ENCODE assay signal across 24 cellular contexts in genomic region chr6:92683769-92684168, GRCh38.
A peak's percentile ranks its signal among the peaks of the same experiment; 100 is the strongest.
DNase-seq lines count a peak whose midpoint lies in the region; ATAC-seq, FAIRE-seq and TF ChIP-seq lines count a peak whose summit lies in the region.
"Had no signal": no experiment of that assay in that cellular context is flagged by ENCODE, and none has a peak within 500 bp of the region (broad histone marks: within the 10 kb centered on the region; RNA-seq: fewer than 3 reads in every experiment).

No MANE protein-coding gene starts in this region.

- H4K5ac ChIP-seq in H1 (ENCODE audit: insufficient read length, low read depth, low read length) = no peak overlapping the region

- no peaks in the 10 kb centered on the region for H3K79me1 ChIP-seq in H1 (ENCODE audit: low read depth, low read length)

- no peaks in the 10 kb centered on the region for H3K36me3 Mint-ChIP-seq in nephron (ENCODE audit: low read depth)
- H3K36me3 Mint-ChIP-seq: CD14-positive monocyte; CD4-positive, alpha-beta memory T cell; CD4-positive, CD25-positive, alpha-beta regulatory T cell; CD8-positive, alpha-beta memory T cell had no signal

- no peak overlapping the region for H3K18ac ChIP-seq in H1 (ENCODE audit: extremely low read depth, low read length)

- H2BK12ac ChIP-seq in H1 (ENCODE audit: low read depth, low read length) = no peak overlapping the region

- H3K4me2 ChIP-seq in H1 (ENCODE audit: insufficient read depth in 1 of 2, low read depth in 2 of 2, low read length in 2 of 2) = no peak overlapping the region
- H3K4me2 ChIP-seq in smooth muscle cell = peak overlapping the region; percentile 6
- H3K4me2 ChIP-seq: A549 had no signal

- no peaks in the 10 kb centered on the region for H3K36me3 ChIP-seq in H1 (ENCODE audit: control insufficient read depth in 2 of 4, insufficient read depth in 4 of 4, low read length in 3 of 4)
- no peaks in the 10 kb centered on the region for H3K36me3 ChIP-seq in smooth muscle cell (ENCODE audit: low read depth)
- H3K36me3 ChIP-seq: BLaER1 treated with 17β-estradiol and CSF1 and Interleukin-3, amounts not matched to agents 10 nM and 100 nM had no signal

- H3K27ac ChIP-seq in H1 (ENCODE audit: low read depth, low read length) (no peak overlapping the region), smooth muscle cell (ENCODE audit: low read depth) (no peak overlapping the region)
- H3K27ac ChIP-seq: A549 had no signal

- H3F3A ChIP-seq in smooth muscle cell (ENCODE audit: low read depth) = no peaks in the 10 kb centered on the region

- CTCF ChIA-PET in H1 (lab: Charles Lee; ENCODE audit: partially characterized antibody) = interaction anchor here (1.4 kb wide), 1 partner anchor 14 kb away, joined by 3 read pairs; no protein-coding TSS in a partner anchor

- no peak overlapping the region for H3K56ac ChIP-seq in H1 (replicated peaks; ENCODE audit: insufficient read length, low read depth, low read length)

- H2AK5ac ChIP-seq in H1 (ENCODE audit: low read depth, low read length) = no peak overlapping the region

- H3K27ac Mint-ChIP-seq in nephron = peak overlapping the region in 2 of 3 experiments; percentile 62 to 69
- H3K27ac Mint-ChIP-seq: B cell; CD14-positive monocyte; CD4-positive, alpha-beta memory T cell; CD4-positive, CD25-positive, alpha-beta regulatory T cell; CD8-positive, alpha-beta memory T cell had no signal

- H3K4me1 Mint-ChIP-seq in nephron = peaks cover 29% of the 10 kb centered on the region
- H3K4me1 Mint-ChIP-seq: B cell; CD8-positive, alpha-beta memory T cell had no signal

- H2BK5ac ChIP-seq in H1 (ENCODE audit: low read depth, low read length) = no peak overlapping the region

- H2AFZ ChIP-seq in H1 (ENCODE audit: low read length) = no peak overlapping the region
- no peak overlapping the region for H2AFZ ChIP-seq in smooth muscle cell (ENCODE audit: low read depth)

- ATAC-seq in SK-N-SH treated with all-trans-retinoic acid at 6 μM for 48 hours = no peak
- ATAC-seq in HG02884 (IDR thresholded peaks at IDR 0.05; ENCODE audit: unreplicated experiment) = no peak
- ATAC-seq: A549, GM12878 had no signal

- no peaks in the 10 kb centered on the region for H3K23me2 ChIP-seq in H1 (ENCODE audit: low read depth, low read length)

- H3K14ac ChIP-seq in H1 (ENCODE audit: insufficient read length) = no peak overlapping the region

- no peak overlapping the region for H4K8ac ChIP-seq in H1 (ENCODE audit: extremely low read depth, insufficient read depth, low read length)

- H4K91ac ChIP-seq in H1 (replicated peaks; ENCODE audit: insufficient read length, low read length) = no peak overlapping the region

- peak; percentile 24 for FAIRE-seq in H1 (lab: Jason Lieb, UNC)
- FAIRE-seq: A549, GM12878, GM12892, GM18507 had no signal

- H3K4me1 ChIP-seq in H1 (replicated peaks in 1 of 4; ENCODE audit: control insufficient read depth in 3 of 4, insufficient read depth in 4 of 4, low read length in 3 of 4) (no peaks in the 10 kb centered on the region), smooth muscle cell (ENCODE audit: low read depth) (no peaks in the 10 kb centered on the region)
- H3K4me1 ChIP-seq: A549 had no signal

- H3K9ac ChIP-seq in H1 (replicated peaks in 1 of 4; ENCODE audit: extremely low read depth in 1 of 4, low read depth in 3 of 4, low read length in 3 of 4) = no peak overlapping the region
- H3K9ac ChIP-seq in smooth muscle cell (ENCODE audit: low read depth) = no peak overlapping the region
- H3K9ac ChIP-seq: BLaER1 treated with 17β-estradiol and CSF1 and Interleukin-3, amounts not matched to agents 10 nM and 100 nM had no signal

- H2BK15ac ChIP-seq in H1 (ENCODE audit: low read length) = no peak overlapping the region

- no peaks in the 10 kb centered on the region for H3K27me3 Mint-ChIP-seq in nephron (ENCODE audit: low read depth)
- H3K27me3 Mint-ChIP-seq: B cell; CD4-positive, alpha-beta memory T cell; CD4-positive, CD25-positive, alpha-beta regulatory T cell; CD8-positive, alpha-beta memory T cell had no signal

- TF ChIP-seq CTCF in H1 (IDR thresholded peaks at IDR 0.05; ENCODE audit: control extremely low read depth in 1 of 3, insufficient read depth in 1 of 3, low read depth in 1 of 3, low read length in 3 of 3) (no peak), nephron (IDR thresholded peaks at IDR 0.05; ENCODE audit: unreplicated experiment in 3 of 3) (no peak), smooth muscle cell (IDR thresholded peaks at IDR 0.05; ENCODE audit: borderline replicate concordance, insufficient read depth, poor library complexity, severe bottlenecking) (no peak)

- no peak overlapping the region for H3K23ac ChIP-seq in H1 (ENCODE audit: insufficient read length)

- TF ChIP-seq POLR2A in H1 (IDR thresholded peaks at IDR 0.05; ENCODE audit: control extremely low read depth in 1 of 2, low read depth in 2 of 2, low read length in 2 of 2) = no peak

- POLR2A ChIA-PET in H1 (lab: Charles Lee; ENCODE audit: partially characterized antibody) = no interaction called here

- no peaks in the 10 kb centered on the region for H4K20me1 ChIP-seq in H1 (replicated peaks in 1 of 2; ENCODE audit: control insufficient read depth in 1 of 2, insufficient read depth in 2 of 2, low read length in 2 of 2)
- no peaks in the 10 kb centered on the region for H4K20me1 ChIP-seq in smooth muscle cell (ENCODE audit: low read depth)
- H4K20me1 ChIP-seq: BLaER1 treated with 17β-estradiol and CSF1 and Interleukin-3, amounts not matched to agents 10 nM and 100 nM had no signal

- WGBS in H1 (ENCODE audit: extremely low coverage in 1 of 2, insufficient coverage in 1 of 2, insufficient read length in 1 of 2, insufficient replicate concordance in 2 of 2, low coverage in 1 of 2, low lambda C conversion rate in 2 of 2, missing lambda C conversion rate in 1 of 2), 2 experiments = 89% methylated on average over 2 of the region's 2 CpGs; no CpG with 5 or more reads in 1 of the 2 experiments
- 92% methylated on average over 2 of the region's 2 CpGs for WGBS in smooth muscle cell (ENCODE audit: low lambda C conversion rate)

- no peak overlapping the region for H2BK20ac ChIP-seq in H1 (ENCODE audit: low read length)

- no peak overlapping the region for H3K4me3 ChIP-seq in H1 (ENCODE audit: extremely low read depth in 1 of 4, insufficient read depth in 2 of 4, low read depth in 3 of 4, low read length in 4 of 4)
- no peak overlapping the region for H3K4me3 ChIP-seq in smooth muscle cell
- H3K4me3 ChIP-seq: A549; BLaER1 treated with 17β-estradiol and CSF1 and Interleukin-3, amounts not matched to agents 10 nM and 100 nM; GM12878 had no signal

- no peaks in the 10 kb centered on the region for H3K79me2 ChIP-seq in H1 (ENCODE audit: control insufficient read depth in 1 of 2, insufficient read depth in 2 of 2, low read length in 2 of 2)
- no peaks in the 10 kb centered on the region for H3K79me2 ChIP-seq in smooth muscle cell (ENCODE audit: low read depth)

- H3K4ac ChIP-seq in H1 (replicated peaks; ENCODE audit: insufficient read length, low read depth, low read length) = no peak overlapping the region

- H3K27me3 ChIP-seq in H1 (replicated peaks in 1 of 4; ENCODE audit: control insufficient read depth in 3 of 4, extremely low read depth in 1 of 4, insufficient read depth in 3 of 4, low read length in 3 of 4) = peaks cover 0 to 1% (median 0%) of the 10 kb centered on the region in 4 experiments; a peak in 1 of 7 replicates
- no peaks in the 10 kb centered on the region for H3K27me3 ChIP-seq in smooth muscle cell (ENCODE audit: low read depth)
- H3K27me3 ChIP-seq: BLaER1 treated with 17β-estradiol and CSF1 and Interleukin-3, amounts not matched to agents 10 nM and 100 nM had no signal

- no peak overlapping the region for H3K4me3 Mint-ChIP-seq in nephron
- H3K4me3 Mint-ChIP-seq: B cell; CD14-positive monocyte; CD4-positive, alpha-beta memory T cell; CD4-positive, CD25-positive, alpha-beta regulatory T cell; CD8-positive, alpha-beta memory T cell had no signal

- TF ChIP-seq EP300 in H1 (IDR thresholded peaks at IDR 0.05; ENCODE audit: borderline replicate concordance in 1 of 2, low read depth in 2 of 2, low read length in 2 of 2) = no peak

- no peak for TF ChIP-seq RAD21 in H1 (IDR thresholded peaks at IDR 0.05 in 1 of 2, conservative IDR thresholded peaks at IDR 0.05 in 1 of 2; ENCODE audit: low read depth in 2 of 2, low read length in 2 of 2)

- H3K9me3 Mint-ChIP-seq in nephron = no peaks in the 10 kb centered on the region

- H3K9me3 ChIP-seq in H1 (ENCODE audit: insufficient read depth in 2 of 2, low read depth in 1 of 2, low read length in 1 of 2) = no peaks in the 10 kb centered on the region
- no peaks in the 10 kb centered on the region for H3K9me3 ChIP-seq in smooth muscle cell (replicated peaks; ENCODE audit: low read depth)
- H3K9me3 ChIP-seq: A549 had no signal

- DNase-seq in H1 (ENCODE audit: low read depth in 1 of 2, low spot score in 2 of 2) (no peak), smooth muscle cell (lab: John Stamatoyannopoulos, UW; ENCODE audit: unreplicated experiment) (no peak)
- DNase-seq: AML-193; CD4-positive, alpha-beta memory T cell; CD4-positive, CD25-positive, alpha-beta regulatory T cell; CD8-positive, alpha-beta memory T cell; COR-L47; DMS 273 treated with DMSO at 0.1 percent for 48 hours; DMS153; DMS53; DMS79; DND-41; EL; GDM1 had no signal

- no peak overlapping the region for H2BK120ac ChIP-seq in H1 (replicated peaks; ENCODE audit: low read depth, low read length)

TF ChIP-seq in H1, 55 proteins besides CTCF, POLR2A, EP300 and RAD21 (continues in another document):
- TF ChIP-seq SP2 (IDR thresholded peaks at IDR 0.05; ENCODE audit: low read length) (no peak), TCF12 (IDR thresholded peaks at IDR 0.05; ENCODE audit: low read depth, low read length) (no peak), YY1 (IDR thresholded peaks at IDR 0.05; ENCODE audit: low read depth, low read length) (no peak), BCL11A (IDR thresholded peaks at IDR 0.05; ENCODE audit: low read depth in 2 of 2, low read length in 2 of 2) (no peak), CEBPB (IDR thresholded peaks at IDR 0.05; ENCODE audit: low read depth, low read length) (no peak), TAF1 (IDR thresholded peaks at IDR 0.05; ENCODE audit: low read depth, low read length) (no peak)

TF ChIP-seq in SK-N-SH treated with all-trans-retinoic acid at 6 μM for 48 hours, 23 proteins besides CTCF, POLR2A, EP300 and RAD21 (continues in another document):
- no peak for TF ChIP-seq PATZ1 (CRISPR knock-in tag; IDR thresholded peaks at IDR 0.05; ENCODE audit: borderline replicate concordance)
